In genomic region chr3:143885803-143886427, GRCh38 we compare ENCODE assay signal across 8 cellular contexts. TPM values are rescaled to one million over a fixed set of nuclear protein-coding genes. Genes with fewer than 3 reads are reported as not detected.
DNase-seq lines count a peak whose midpoint lies in the region; ATAC-seq and TF ChIP-seq lines count a peak whose summit lies in the region.

No MANE protein-coding gene starts in this region.

- peaks cover 0 to 5% (median 0%) of the 10 kb centered on the region in 6 donors for H3K4me1 ChIP-seq in spleen

- H3K36me3 ChIP-seq in spleen = no peaks in the 10 kb centered on the region

- TF ChIP-seq CTCF in spleen (IDR thresholded peaks at IDR 0.05 in 8 of 11, conservative IDR thresholded peaks at IDR 0.05 in 3 of 11) = peak; percentile 23 to 75 (median 60)

- peaks cover 14% of the 10 kb centered on the region for H3K27me3 Mint-ChIP-seq in activated T-helper 1 cell treated with anti-CD3 and anti-CD28 coated beads, Interleukin-12 subunit alpha, Interleukin-12 subunit beta, Interleukin-2, Interleukin-4 antibody, amounts not matched to agents 30 ng/mL and 10 ng/mL and 1 ng/mL, durations not matched to agents 14 hours and 24 hours and 36 hours (ENCODE audit: insufficient read depth)

- no peaks in the 10 kb centered on the region for H3K36me3 Mint-ChIP-seq in activated T-helper 1 cell treated with anti-CD3 and anti-CD28 coated beads, Interleukin-12 subunit alpha, Interleukin-12 subunit beta, Interleukin-2, Interleukin-4 antibody, amounts not matched to agents 30 ng/mL and 10 ng/mL and 1 ng/mL, durations not matched to agents 14 hours and 24 hours and 36 hours (ENCODE audit: low read depth)

- DNase-seq in DMS 273 (lab: John Stamatoyannopoulos, UW; ENCODE audit: unreplicated experiment) = peak; percentile 78
- DNase-seq in NCI-H2171 (lab: John Stamatoyannopoulos, UW) = peak; percentile 15
- DNase-seq in activated T-helper 1 cell treated with anti-CD3 and anti-CD28 coated beads, Interleukin-12 subunit alpha, Interleukin-12 subunit beta, Interleukin-2, Interleukin-4 antibody, amounts not matched to agents 30 ng/mL and 10 ng/mL and 1 ng/mL, durations not matched to agents 14 hours and 24 hours and 36 hours (ENCODE audit: low spot score) = peak; percentile 3
- DNase-seq in left ventricle myocardium superior = no peak
- no peak for DNase-seq in spleen
- no peak for DNase-seq in activated effector memory CD4-positive, alpha-beta T cell treated with anti-CD3 and anti-CD28 coated beads, Interleukin-2, amount 50 U/mL, for 16 hours

- H3K4me1 Mint-ChIP-seq in activated T-helper 1 cell treated with anti-CD3 and anti-CD28 coated beads, Interleukin-12 subunit alpha, Interleukin-12 subunit beta, Interleukin-2, Interleukin-4 antibody, amounts not matched to agents 30 ng/mL and 10 ng/mL and 1 ng/mL, durations not matched to agents 14 hours and 24 hours and 36 hours (ENCODE audit: low read depth) = no peaks in the 10 kb centered on the region

- no peak overlapping the region for H3K27ac Mint-ChIP-seq in activated T-helper 1 cell treated with anti-CD3 and anti-CD28 coated beads, Interleukin-12 subunit alpha, Interleukin-12 subunit beta, Interleukin-2, Interleukin-4 antibody, amounts not matched to agents 30 ng/mL and 10 ng/mL and 1 ng/mL, durations not matched to agents 14 hours and 24 hours and 36 hours

- ATAC-seq in GM18873 (IDR thresholded peaks at IDR 0.05; ENCODE audit: low FRiP score, unreplicated experiment) (peak; percentile 90), HG03039 (IDR thresholded peaks at IDR 0.05; ENCODE audit: unreplicated experiment) (peak; percentile 87), left ventricle myocardium superior (peak; percentile 26)

- H3K9me3 ChIP-seq in spleen = no peaks in the 10 kb centered on the region

- no peak overlapping the region for H3K4me3 Mint-ChIP-seq in activated T-helper 1 cell treated with anti-CD3 and anti-CD28 coated beads, Interleukin-12 subunit alpha, Interleukin-12 subunit beta, Interleukin-2, Interleukin-4 antibody, amounts not matched to agents 30 ng/mL and 10 ng/mL and 1 ng/mL, durations not matched to agents 14 hours and 24 hours and 36 hours

- H3K4me3 ChIP-seq in spleen = no peak overlapping the region

- H3K27me3 ChIP-seq in spleen (replicated peaks in 1 of 7) = no peaks in the 10 kb centered on the region

- H3K9me3 Mint-ChIP-seq in activated T-helper 1 cell treated with anti-CD3 and anti-CD28 coated beads, Interleukin-12 subunit alpha, Interleukin-12 subunit beta, Interleukin-2, Interleukin-4 antibody, amounts not matched to agents 30 ng/mL and 10 ng/mL and 1 ng/mL, durations not matched to agents 14 hours and 24 hours and 36 hours = no peaks in the 10 kb centered on the region

- intact Hi-C loops in activated T-helper 1 cell treated with anti-CD3 and anti-CD28 coated beads, Interleukin-12 subunit alpha, Interleukin-12 subunit beta, Interleukin-2, Interleukin-4 antibody, amounts not matched to agents 30 ng/mL and 10 ng/mL and 1 ng/mL, durations not matched to agents 14 hours and 24 hours and 36 hours (cut with micrococcal nuclease) = loop anchor here (1.0 kb wide), 1 partner anchor 65 kb away; no protein-coding TSS in a partner anchor
- intact Hi-C loops in left ventricle myocardium superior (cut with micrococcal nuclease) (no loop called here), spleen (cut with DNase I; ENCODE audit: low total_unique reads) (no loop called here)

- WGBS in spleen, 5 donors = 74 to 100% (median 95%) methylated on average over 1 of the region's 1 CpG

- no peak overlapping the region for H3K27ac ChIP-seq in spleen

- no peak for TF ChIP-seq POLR2A in spleen (IDR thresholded peaks at IDR 0.05)

RNA-seq across cellular contexts. Expression of gene SLC9A9, which starts 37.6 kb away (rescaled TPM):
- 0.64 and 0.88 TPM in 2 replicates for total RNA-seq in activated T-helper 1 cell treated with anti-CD3 and anti-CD28 coated beads, Interleukin-12 subunit alpha, Interleukin-12 subunit beta, Interleukin-2, Interleukin-4 antibody, amounts not matched to agents 30 ng/mL and 10 ng/mL and 1 ng/mL, durations not matched to agents 14 hours and 24 hours and 36 hours
- total RNA-seq in left ventricle myocardium superior (5.6 TPM), spleen (10 to 100 TPM; 32.1 to 58.2 (median 47.0) TPM)
- 10 to 100 TPM; 10.8 to 11.3 (median 11.2) TPM for polyA plus RNA-seq in spleen

Comparison
In these comparisons a context has a peak if more than half of its experiments do, and no peak if none do; other contexts are left out.
1. DNase-seq: peak in DMS 273 (single experiment), NCI-H2171 (single experiment) and activated T-helper 1 cell treated with anti-CD3 and anti-CD28 coated beads, Interleukin-12 subunit alpha, Interleukin-12 subunit beta, Interleukin-2, Interleukin-4 antibody, amounts not matched to agents 30 ng/mL and 10 ng/mL and 1 ng/mL, durations not matched to agents 14 hours and 24 hours and 36 hours (single experiment); none in left ventricle myocardium superior (single experiment), spleen (single experiment) and activated effector memory CD4-positive, alpha-beta T cell treated with anti-CD3 and anti-CD28 coated beads, Interleukin-2, amount 50 U/mL, for 16 hours (single experiment).
2. ATAC-seq: peak in every context shown above with its lines; median percentile 90 in GM18873; 87 in HG03039; 26 in left ventricle myocardium superior.